1 cellular context compared by ENCODE assay signal in genomic region chr14:55301722-55302121, GRCh38.
TF ChIP-seq lines count a peak whose summit lies in the region.

No MANE protein-coding gene starts in this region.

TF ChIP-seq in WTC11, 78 proteins besides CTCF, POLR2A, EP300 and RAD21 (continued from another document):
- TF ChIP-seq, protein P1, sequence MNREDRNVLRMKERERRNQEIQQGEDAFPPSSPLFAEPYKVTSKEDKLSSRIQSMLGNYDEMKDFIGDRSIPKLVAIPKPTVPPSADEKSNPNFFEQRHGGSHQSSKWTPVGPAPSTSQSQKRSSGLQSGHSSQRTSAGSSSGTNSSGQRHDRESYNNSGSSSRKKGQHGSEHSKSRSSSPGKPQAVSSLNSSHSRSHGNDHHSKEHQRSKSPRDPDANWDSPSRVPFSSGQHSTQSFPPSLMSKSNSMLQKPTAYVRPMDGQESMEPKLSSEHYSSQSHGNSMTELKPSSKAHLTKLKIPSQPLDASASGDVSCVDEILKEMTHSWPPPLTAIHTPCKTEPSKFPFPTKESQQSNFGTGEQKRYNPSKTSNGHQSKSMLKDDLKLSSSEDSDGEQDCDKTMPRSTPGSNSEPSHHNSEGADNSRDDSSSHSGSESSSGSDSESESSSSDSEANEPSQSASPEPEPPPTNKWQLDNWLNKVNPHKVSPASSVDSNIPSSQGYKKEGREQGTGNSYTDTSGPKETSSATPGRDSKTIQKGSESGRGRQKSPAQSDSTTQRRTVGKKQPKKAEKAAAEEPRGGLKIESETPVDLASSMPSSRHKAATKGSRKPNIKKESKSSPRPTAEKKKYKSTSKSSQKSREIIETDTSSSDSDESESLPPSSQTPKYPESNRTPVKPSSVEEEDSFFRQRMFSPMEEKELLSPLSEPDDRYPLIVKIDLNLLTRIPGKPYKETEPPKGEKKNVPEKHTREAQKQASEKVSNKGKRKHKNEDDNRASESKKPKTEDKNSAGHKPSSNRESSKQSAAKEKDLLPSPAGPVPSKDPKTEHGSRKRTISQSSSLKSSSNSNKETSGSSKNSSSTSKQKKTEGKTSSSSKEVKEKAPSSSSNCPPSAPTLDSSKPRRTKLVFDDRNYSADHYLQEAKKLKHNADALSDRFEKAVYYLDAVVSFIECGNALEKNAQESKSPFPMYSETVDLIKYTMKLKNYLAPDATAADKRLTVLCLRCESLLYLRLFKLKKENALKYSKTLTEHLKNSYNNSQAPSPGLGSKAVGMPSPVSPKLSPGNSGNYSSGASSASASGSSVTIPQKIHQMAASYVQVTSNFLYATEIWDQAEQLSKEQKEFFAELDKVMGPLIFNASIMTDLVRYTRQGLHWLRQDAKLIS (CRISPR knock-in tag; IDR thresholded peaks at IDR 0.05; ENCODE audit: borderline replicate concordance): no peak
- TF ChIP-seq NR3C1 (CRISPR knock-in tag; conservative IDR thresholded peaks at IDR 0.05; ENCODE audit: low read depth) (no peak), SP1 (CRISPR knock-in tag; conservative IDR thresholded peaks at IDR 0.05) (no peak), ZNF138 (CRISPR knock-in tag; conservative IDR thresholded peaks at IDR 0.05) (no peak), NFE2L1 (CRISPR knock-in tag; IDR thresholded peaks at IDR 0.05) (no peak)
